In genomic region chr12:57765003-57765697, GRCh38 we compare ENCODE assay signal across 8 cellular contexts. TPM values are rescaled to one million over a fixed set of nuclear protein-coding genes. Genes with fewer than 3 reads are reported as not detected.
A peak's percentile ranks its signal among the peaks of the same experiment; 100 is the strongest.
DNase-seq lines count a peak whose midpoint lies in the region; ATAC-seq, FAIRE-seq and TF ChIP-seq lines count a peak whose summit lies in the region.

No MANE protein-coding gene starts in this region.

- H3K27me3 Mint-ChIP-seq in activated CD4-positive, alpha-beta T cell treated with anti-CD3 and anti-CD28 coated beads, Interleukin-2, amount 10 ng/mL, durations not matched to agents 24 days and 14 days = peaks cover 8% of the 10 kb centered on the region
- H3K27me3 Mint-ChIP-seq in endodermal cell (ENCODE audit: insufficient read depth) = peaks cover 73% of the 10 kb centered on the region
- peaks cover 5 to 27% (median 17%) of the 10 kb centered on the region in 5 donors for H3K27me3 Mint-ChIP-seq in naive thymus-derived CD8-positive, alpha-beta T cell

- H3K4me3 Mint-ChIP-seq in activated CD4-positive, alpha-beta T cell treated with anti-CD3 and anti-CD28 coated beads, Interleukin-2, amount 10 ng/mL, durations not matched to agents 24 days and 14 days = peak overlapping the region; percentile 93
- peak overlapping the region; percentile 49 for H3K4me3 Mint-ChIP-seq in endodermal cell
- H3K4me3 Mint-ChIP-seq in naive thymus-derived CD8-positive, alpha-beta T cell = peak overlapping the region; percentile 83 to 94 (median 88)

- peaks cover 37% of the 10 kb centered on the region for H3K27me3 ChIP-seq in BE2C
- peaks cover 68% of the 10 kb centered on the region for H3K27me3 ChIP-seq in endodermal cell (ENCODE audit: control insufficient read depth, insufficient read depth, low read length, poor library complexity, severe bottlenecking)

- H3K27ac Mint-ChIP-seq in activated CD4-positive, alpha-beta T cell treated with anti-CD3 and anti-CD28 coated beads, Interleukin-2, amount 10 ng/mL, durations not matched to agents 24 days and 14 days = peak overlapping the region; percentile 85
- no peak overlapping the region for H3K27ac Mint-ChIP-seq in endodermal cell
- H3K27ac Mint-ChIP-seq in naive thymus-derived CD8-positive, alpha-beta T cell = peak overlapping the region in 7 of 10 donors; percentile 18 to 78 (median 37)

- H3K4me1 Mint-ChIP-seq in activated CD4-positive, alpha-beta T cell treated with anti-CD3 and anti-CD28 coated beads, Interleukin-2, amount 10 ng/mL, durations not matched to agents 24 days and 14 days = peaks cover 36% of the 10 kb centered on the region
- peaks cover 13% of the 10 kb centered on the region for H3K4me1 Mint-ChIP-seq in endodermal cell
- H3K4me1 Mint-ChIP-seq in naive thymus-derived CD8-positive, alpha-beta T cell = peaks cover 20 to 43% (median 34%) of the 10 kb centered on the region in 4 donors

- no peak overlapping the region for H3K9ac ChIP-seq in endodermal cell (ENCODE audit: extremely low read depth, low read length, poor library complexity, severe bottlenecking)

- FAIRE-seq in GM19239 (lab: Jason Lieb, UNC) = peak; percentile 47

- POLR2A ChIA-PET in naive thymus-derived CD8-positive, alpha-beta T cell (lab: Charles Lee) = interaction anchor here (1.0 to 3.0 kb wide), 6 partner anchors 9 to 131 kb away, joined by 3 to 17 read pairs (median 4); partner anchors contain the start of genes CTDSP2 and TSFM

- peak; percentile 79 to 81 for ATAC-seq in naive thymus-derived CD8-positive, alpha-beta T cell

- H3K9me3 Mint-ChIP-seq in activated CD4-positive, alpha-beta T cell treated with anti-CD3 and anti-CD28 coated beads, Interleukin-2, amount 10 ng/mL, durations not matched to agents 24 days and 14 days = no peaks in the 10 kb centered on the region
- no peaks in the 10 kb centered on the region for H3K9me3 Mint-ChIP-seq in endodermal cell
- H3K9me3 Mint-ChIP-seq in naive thymus-derived CD8-positive, alpha-beta T cell = no peaks in the 10 kb centered on the region

- DNase-seq in BE2C (peak; percentile 49), GM19239 (ENCODE audit: insufficient read length, low spot score) (no peak), HUDEP-2 (lab: John Stamatoyannopoulos, UW; ENCODE audit: unreplicated experiment in 76 of 76) (peak in 45 of 76 experiments; percentile 7 to 61 (median 32)), endodermal cell (peak; percentile 94), SHP77 (lab: John Stamatoyannopoulos, UW) (no peak), amygdala (lab: John Stamatoyannopoulos, UW) (no peak)
- peak; percentile 88 for DNase-seq in activated CD4-positive, alpha-beta T cell treated with anti-CD3 and anti-CD28 coated beads, Interleukin-2, amount 10 ng/mL, durations not matched to agents 24 days and 14 days
- peak in 8 of 10 donors; percentile 35 to 67 (median 46) for DNase-seq in naive thymus-derived CD8-positive, alpha-beta T cell

- peaks cover 5% of the 10 kb centered on the region; the same call in 1 of the 2 replicates for H3K4me1 ChIP-seq in BE2C
- peaks cover 6% of the 10 kb centered on the region for H3K4me1 ChIP-seq in endodermal cell (ENCODE audit: control insufficient read depth, insufficient read depth, low read length)

- H3K9me3 ChIP-seq in BE2C = no peaks in the 10 kb centered on the region
- no peaks in the 10 kb centered on the region for H3K9me3 ChIP-seq in endodermal cell (ENCODE audit: control insufficient read depth, low read length)

- no peak overlapping the region for H3K27ac ChIP-seq in endodermal cell (ENCODE audit: low read depth, low read length)

- 1 to 3% methylated on average over 34 to 60 of the region's 60 CpGs for WGBS in endodermal cell (ENCODE audit: insufficient coverage in 1 of 2, insufficient read length in 1 of 2), 2 experiments

- intact Hi-C loops in activated CD4-positive, alpha-beta T cell treated with anti-CD3 and anti-CD28 coated beads, Interleukin-2, amount 10 ng/mL, durations not matched to agents 24 days and 14 days (cut with micrococcal nuclease) = loop anchor here (1.0 kb wide), 1 partner anchor 9 kb away; no protein-coding TSS in a partner anchor

- TF ChIP-seq CTCF in BE2C (IDR thresholded peaks at IDR 0.05; ENCODE audit: low read depth, low read length) (peak; percentile 33), endodermal cell (conservative IDR thresholded peaks at IDR 0.05) (peak; percentile 64)

- H3K4me3 ChIP-seq in BE2C (ENCODE audit: low read depth, low read length) (peak overlapping the region; percentile 41), endodermal cell (ENCODE audit: low read length) (peak overlapping the region; percentile 75)

- H3K36me3 ChIP-seq in BE2C (peaks cover 16% of the 10 kb centered on the region), endodermal cell (ENCODE audit: control insufficient read depth, insufficient read depth, low read length) (peaks cover 22% of the 10 kb centered on the region)

- peaks cover 41% of the 10 kb centered on the region for H3K36me3 Mint-ChIP-seq in activated CD4-positive, alpha-beta T cell treated with anti-CD3 and anti-CD28 coated beads, Interleukin-2, amount 10 ng/mL, durations not matched to agents 24 days and 14 days (ENCODE audit: low read depth)
- peaks cover 19% of the 10 kb centered on the region for H3K36me3 Mint-ChIP-seq in endodermal cell (ENCODE audit: low read depth)
- H3K36me3 Mint-ChIP-seq in naive thymus-derived CD8-positive, alpha-beta T cell = peaks cover 0 to 14% (median 3%) of the 10 kb centered on the region in 3 donors

RNA-seq across cellular contexts. Expression of gene CYP27B1, which starts 1.7 kb away (rescaled TPM):
- polyA plus RNA-seq in BE2C (2012; ENCODE audit: insufficient read depth, insufficient read length, low read depth) = 47.2 TPM
- total RNA-seq in activated CD4-positive, alpha-beta T cell treated with anti-CD3 and anti-CD28 coated beads, Interleukin-2, amount 10 ng/mL, durations not matched to agents 24 days and 14 days = 12.3 and 12.7 TPM in 2 replicates
- total RNA-seq in endodermal cell = 1 to 10 TPM; 2.4 to 3.1 TPM
- polyA plus RNA-seq in endodermal cell (2013, experiment 1 of 2) = 0.57 TPM
- 0.58 TPM for polyA plus RNA-seq in endodermal cell (2013, experiment 2 of 2)
- total RNA-seq in naive thymus-derived CD8-positive, alpha-beta T cell = 1 to 10 TPM; 1.4 to 1.6 TPM
- not detected for polyA plus RNA-seq in naive thymus-derived CD8-positive, alpha-beta T cell

RNA-seq across cellular contexts. Expression of gene METTL1, which starts 6.8 kb away (rescaled TPM):
- polyA plus RNA-seq in BE2C (2012; ENCODE audit: insufficient read depth, insufficient read length, low read depth) = 141 TPM
- 72.2 and 79.8 TPM in 2 replicates for total RNA-seq in activated CD4-positive, alpha-beta T cell treated with anti-CD3 and anti-CD28 coated beads, Interleukin-2, amount 10 ng/mL, durations not matched to agents 24 days and 14 days
- total RNA-seq in endodermal cell = 10 to 100 TPM; 26.1 to 28.7 TPM
- 19.3 TPM for polyA plus RNA-seq in endodermal cell (2013, experiment 1 of 2)
- 22.0 TPM for polyA plus RNA-seq in endodermal cell (2013, experiment 2 of 2)
- total RNA-seq in naive thymus-derived CD8-positive, alpha-beta T cell = 10 to 100 TPM; 14.6 to 17.6 TPM
- polyA plus RNA-seq in naive thymus-derived CD8-positive, alpha-beta T cell = 10 to 100 TPM; 12.9 to 21.7 (median 18.7) TPM

RNA-seq across cellular contexts. Expression of gene EEF1AKMT3, which starts 7.3 kb away (rescaled TPM):
- 7.0 TPM for polyA plus RNA-seq in BE2C (2012; ENCODE audit: insufficient read depth, insufficient read length, low read depth)
- 5.2 and 6.1 TPM in 2 replicates for total RNA-seq in activated CD4-positive, alpha-beta T cell treated with anti-CD3 and anti-CD28 coated beads, Interleukin-2, amount 10 ng/mL, durations not matched to agents 24 days and 14 days
- 1 to 10 TPM; 3.7 to 5.8 TPM for total RNA-seq in endodermal cell
- 5.1 TPM for polyA plus RNA-seq in endodermal cell (2013, experiment 1 of 2)
- 5.2 TPM for polyA plus RNA-seq in endodermal cell (2013, experiment 2 of 2)
- total RNA-seq in naive thymus-derived CD8-positive, alpha-beta T cell = 1 to 10 TPM; 2.9 to 4.0 TPM
- polyA plus RNA-seq in naive thymus-derived CD8-positive, alpha-beta T cell = 1 to 10 TPM; 1.4 to 4.2 (median 1.8) TPM

RNA-seq across cellular contexts. Expression of gene MARCHF9, which starts 10.2 kb away (rescaled TPM):
- polyA plus RNA-seq in BE2C (2012; ENCODE audit: insufficient read depth, insufficient read length, low read depth) = 36.9 TPM
- 21.6 and 22.7 TPM in 2 replicates for total RNA-seq in activated CD4-positive, alpha-beta T cell treated with anti-CD3 and anti-CD28 coated beads, Interleukin-2, amount 10 ng/mL, durations not matched to agents 24 days and 14 days
- 10 to 100 TPM; 13.6 to 15.8 TPM for total RNA-seq in endodermal cell
- 10.2 TPM for polyA plus RNA-seq in endodermal cell (2013, experiment 1 of 2)
- 7.9 TPM for polyA plus RNA-seq in endodermal cell (2013, experiment 2 of 2)
- 10 to 100 TPM; 59.5 to 64.8 TPM for total RNA-seq in naive thymus-derived CD8-positive, alpha-beta T cell
- polyA plus RNA-seq in naive thymus-derived CD8-positive, alpha-beta T cell = 1 to 10 TPM; 2.2 to 6.6 (median 4.5) TPM

RNA-seq across cellular contexts. Expression of gene CDK4, which starts 13.0 kb away (rescaled TPM):
- 737 TPM for polyA plus RNA-seq in BE2C (2012; ENCODE audit: insufficient read depth, insufficient read length, low read depth)
- total RNA-seq in activated CD4-positive, alpha-beta T cell treated with anti-CD3 and anti-CD28 coated beads, Interleukin-2, amount 10 ng/mL, durations not matched to agents 24 days and 14 days = 240 and 248 TPM in 2 replicates
- 100 to 1,000 TPM; 144 to 186 TPM for total RNA-seq in endodermal cell
- 157 TPM for polyA plus RNA-seq in endodermal cell (2013, experiment 1 of 2)
- polyA plus RNA-seq in endodermal cell (2013, experiment 2 of 2) = 137 TPM
- total RNA-seq in naive thymus-derived CD8-positive, alpha-beta T cell = 10 to 100 TPM; 44.6 to 49.0 TPM
- 100 to 1,000 TPM in 1 of 3 donors, 10 to 100 TPM in 2; 71.3 to 101 (median 80.5) TPM for polyA plus RNA-seq in naive thymus-derived CD8-positive, alpha-beta T cell

Comparison
In these comparisons a context has a peak if more than half of its experiments do, and no peak if none do; other contexts are left out.
1. DNase-seq: peak in BE2C (single experiment), HUDEP-2 (45 of 76), activated CD4-positive, alpha-beta T cell treated with anti-CD3 and anti-CD28 coated beads, Interleukin-2, amount 10 ng/mL, durations not matched to agents 24 days and 14 days (single experiment), endodermal cell (single experiment) and naive thymus-derived CD8-positive, alpha-beta T cell (8 of 10); none in GM19239 (single experiment), SHP77 (0 of 2) and amygdala (0 of 56).
2. Peak in every context shown above with its lines, with median percentiles within 50 percentile points of each other: H3K4me3 Mint-ChIP-seq.